9 cellular contexts compared by ENCODE assay signal in genomic region chr4:6331018-6331417, GRCh38.
DNase-seq lines count a peak whose midpoint lies in the region; ATAC-seq, FAIRE-seq and TF ChIP-seq lines count a peak whose summit lies in the region.
"Had no signal": no experiment of that assay in that cellular context is flagged by ENCODE, and none has a peak within 500 bp of the region (broad histone marks: within the 10 kb centered on the region; RNA-seq: fewer than 3 reads in every experiment).

No MANE protein-coding gene starts in this region.

- H3K4me3 ChIP-seq in BLaER1 = no peak overlapping the region
- no peak overlapping the region for H3K4me3 ChIP-seq in keratinocyte (ENCODE audit: control insufficient read depth in 2 of 3, extremely low read depth in 1 of 3, insufficient read depth in 2 of 3, low read depth in 1 of 3, low read length in 3 of 3)

- DNase-seq in GM12892 (ENCODE audit: insufficient read length) (peak; percentile 46), keratinocyte (ENCODE audit: low read depth, low spot score) (no peak)
- DNase-seq in activated CD4-positive, CD25-positive, alpha-beta regulatory T cell (lab: John Stamatoyannopoulos, UW) = no peak

- H3K9ac ChIP-seq in BLaER1 (no peak overlapping the region), keratinocyte (ENCODE audit: control insufficient read depth, extremely low read depth, insufficient read depth, low read length) (no peak overlapping the region)

- H3K36me3 ChIP-seq in BLaER1 = no peaks in the 10 kb centered on the region
- peaks cover 0 to 4% of the 10 kb centered on the region in 2 experiments for H3K36me3 ChIP-seq in keratinocyte (ENCODE audit: control insufficient read depth in 2 of 2, extremely low read depth in 1 of 2, insufficient read depth in 2 of 2, low read length in 2 of 2)

- H3K27ac ChIP-seq in BLaER1 (peak overlapping the region; percentile 68; the same call in 1 of the 2 replicates), VCaP (no peak overlapping the region), keratinocyte (ENCODE audit: control insufficient read depth, insufficient read depth, low read length) (no peak overlapping the region)

- H3K4me1 ChIP-seq in BLaER1 (peaks cover 75% of the 10 kb centered on the region), keratinocyte (ENCODE audit: control insufficient read depth, extremely low read depth, insufficient read depth, low read length) (peaks cover 4% of the 10 kb centered on the region)

- no peaks in the 10 kb centered on the region for H3K9me1 ChIP-seq in keratinocyte (ENCODE audit: control insufficient read depth, extremely low read depth, insufficient read depth, low read length)

- peak; percentile 75 for TF ChIP-seq CTCF in VCaP (conservative IDR thresholded peaks at IDR 0.05)
- peak in 2 of 3 experiments; percentile 79 to 81 for TF ChIP-seq CTCF in keratinocyte (optimal IDR thresholded peaks at IDR 0.05 in 1 of 3, IDR thresholded peaks at IDR 0.05 in 1 of 3, conservative IDR thresholded peaks at IDR 0.05 in 1 of 3; ENCODE audit: extremely low read depth in 1 of 3, insufficient read depth in 2 of 3, low read length in 3 of 3)

- H3K27me3 ChIP-seq in BLaER1 = no peaks in the 10 kb centered on the region
- H3K27me3 ChIP-seq in keratinocyte (ENCODE audit: control insufficient read depth, extremely low read depth, insufficient read depth, low read length) = no peaks in the 10 kb centered on the region

- H3K79me2 ChIP-seq in keratinocyte (ENCODE audit: control insufficient read depth, insufficient read depth, low read length) = no peaks in the 10 kb centered on the region

- H2AFZ ChIP-seq in keratinocyte (ENCODE audit: control insufficient read depth, low read length) = no peak overlapping the region

- ATAC-seq in HG02973 (IDR thresholded peaks at IDR 0.05; ENCODE audit: unreplicated experiment) = no peak
- no peak for ATAC-seq in HG03108 (IDR thresholded peaks at IDR 0.05; ENCODE audit: unreplicated experiment)
- no peak for ATAC-seq in HG02642 (IDR thresholded peaks at IDR 0.05; ENCODE audit: poor library complexity, unreplicated experiment)

- H4K20me1 ChIP-seq in BLaER1 (no peaks in the 10 kb centered on the region), keratinocyte (ENCODE audit: control insufficient read depth, extremely low read depth, insufficient read depth, low read length) (no peaks in the 10 kb centered on the region)

- dilution Hi-C loops in keratinocyte (cut with MboI; ENCODE audit: extremely low pct_ligation_motif_present, low sequenced_read_pairs) = no loop called here

- TF ChIP-seq POLR2A in GM12892 (IDR thresholded peaks at IDR 0.05; ENCODE audit: low read depth, low read length) = no peak

- peak; percentile 66 for FAIRE-seq in GM12892 (lab: Jason Lieb, UNC)
- FAIRE-seq in keratinocyte (lab: Jason Lieb, UNC) = no peak
- FAIRE-seq: endometrium had no signal

- peak overlapping the region; percentile 84 for H3K4me2 ChIP-seq in BLaER1
- no peak overlapping the region for H3K4me2 ChIP-seq in keratinocyte (ENCODE audit: control insufficient read depth, extremely low read depth, insufficient read depth, low read depth, low read length)

- H3K9me3 ChIP-seq in BLaER1 = no peaks in the 10 kb centered on the region
- no peaks in the 10 kb centered on the region for H3K9me3 ChIP-seq in keratinocyte (ENCODE audit: control insufficient read depth, low read depth, low read length)
